34 cellular contexts compared by ENCODE assay signal in the genomic region with DNA sequence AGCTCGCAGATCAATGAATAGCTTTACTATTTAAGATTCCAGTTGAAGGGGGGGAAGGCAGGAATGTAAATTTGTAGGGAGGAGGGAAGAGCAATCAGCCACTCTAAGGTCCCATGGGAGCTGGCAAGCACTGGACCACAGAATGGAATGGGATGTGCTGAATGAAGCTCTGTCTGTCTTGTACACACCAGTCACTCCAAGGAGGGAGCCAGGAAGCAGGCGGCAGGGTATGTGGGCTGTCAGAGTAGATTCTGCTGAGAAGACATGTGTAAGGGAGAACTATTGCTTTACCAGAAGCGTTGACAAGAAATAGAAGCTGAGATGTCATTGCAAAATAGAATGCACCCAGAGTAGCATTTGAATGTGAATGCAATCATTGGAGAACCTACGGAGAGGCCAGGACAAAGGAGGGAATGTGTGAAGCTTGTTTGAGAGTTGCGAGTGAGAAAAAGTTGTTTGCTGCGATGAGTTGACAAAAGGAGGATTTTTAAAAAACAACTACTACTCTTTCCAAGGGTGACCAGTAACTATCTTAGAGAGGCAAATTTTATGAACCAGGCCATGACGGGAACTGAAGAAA. TPM values are rescaled to one million over a fixed set of nuclear protein-coding genes. Genes with fewer than 3 reads are reported as not detected.
"Had no signal": no experiment of that assay in that cellular context is flagged by ENCODE, and none has a peak within 500 bp of the region (broad histone marks: within the 10 kb centered on the region; RNA-seq: fewer than 3 reads in every experiment).

No MANE protein-coding gene starts in this region.

- H3K4me1 Mint-ChIP-seq: activated CD4-positive, alpha-beta T cell treated with anti-CD3 and anti-CD28 coated beads, Interleukin-2, amount 10 ng/mL, durations not matched to agents 24 days and 14 days; activated naive CD8-positive, alpha-beta T cell treated with anti-CD3 and anti-CD28 coated beads for 36 hours; activated T-helper 17 cell treated with anti-CD3 and anti-CD28 coated beads, Interleukin-2, amount 50 U/mL, for 72 hours; T-cell had no signal

- H3K27me3 ChIP-seq: brain microvascular endothelial cell, cardiac muscle cell, MG63, SJSA1 had no signal

- H3K27ac ChIP-seq: brain microvascular endothelial cell, cardiac muscle cell, SJSA1, WERI-Rb-1 had no signal

- H3K36me3 Mint-ChIP-seq: activated naive CD8-positive, alpha-beta T cell treated with anti-CD3 and anti-CD28 coated beads for 36 hours; T-cell had no signal

- H3K27ac Mint-ChIP-seq: activated CD4-positive, alpha-beta T cell treated with anti-CD3 and anti-CD28 coated beads, Interleukin-2, amount 10 ng/mL, durations not matched to agents 24 days and 14 days; activated CD8-positive, alpha-beta T cell treated with anti-CD3 and anti-CD28 coated beads for 36 hours; activated naive CD8-positive, alpha-beta T cell treated with anti-CD3 and anti-CD28 coated beads for 36 hours; activated T-cell treated with anti-CD3 and anti-CD28 coated beads, Interleukin-2, amount 50 U/mL, for 72 hours; activated T-helper 17 cell treated with anti-CD3 and anti-CD28 coated beads, Interleukin-2, amount 50 U/mL, for 72 hours; T-cell had no signal

- H3K36me3 ChIP-seq: brain microvascular endothelial cell, cardiac muscle cell, MG63, SJSA1, WERI-Rb-1 had no signal

- H3K9me3 Mint-ChIP-seq: activated CD8-positive, alpha-beta T cell treated with anti-CD3 and anti-CD28 coated beads for 36 hours; activated naive CD8-positive, alpha-beta T cell treated with anti-CD3 and anti-CD28 coated beads for 36 hours; activated T-cell treated with anti-CD3 and anti-CD28 coated beads, Interleukin-2, amount 50 U/mL, for 72 hours; activated T-helper 17 cell treated with anti-CD3 and anti-CD28 coated beads, Interleukin-2, amount 50 U/mL, for 72 hours; T-cell had no signal

- H3K27me3 Mint-ChIP-seq: activated CD8-positive, alpha-beta T cell treated with anti-CD3 and anti-CD28 coated beads for 36 hours; activated naive CD8-positive, alpha-beta T cell treated with anti-CD3 and anti-CD28 coated beads for 36 hours; activated T-helper 17 cell treated with anti-CD3 and anti-CD28 coated beads, Interleukin-2, amount 50 U/mL, for 72 hours had no signal

- H3K4me3 ChIP-seq: cardiac muscle cell, MG63, SJSA1 had no signal

- ATAC-seq: activated CD8-positive, alpha-beta T cell treated with anti-CD3 and anti-CD28 coated beads for 36 hours; activated T-cell treated with anti-CD3 and anti-CD28 coated beads, Interleukin-2, amount 50 U/mL, for 72 hours; activated T-helper 17 cell treated with anti-CD3 and anti-CD28 coated beads, Interleukin-2, amount 50 U/mL, for 72 hours; Panc1; SK-N-SH treated with all-trans-retinoic acid at 6 μM for 48 hours; T-cell had no signal

- H3K4me1 ChIP-seq: SJSA1 had no signal

- H3K9me3 ChIP-seq: MG63, SJSA1 had no signal

- H3K4me3 Mint-ChIP-seq: activated CD4-positive, alpha-beta T cell treated with anti-CD3 and anti-CD28 coated beads, Interleukin-2, amount 10 ng/mL, durations not matched to agents 24 days and 14 days; activated CD8-positive, alpha-beta T cell treated with anti-CD3 and anti-CD28 coated beads for 36 hours; activated naive CD8-positive, alpha-beta T cell treated with anti-CD3 and anti-CD28 coated beads for 36 hours; activated T-cell treated with anti-CD3 and anti-CD28 coated beads, Interleukin-2, amount 50 U/mL, for 72 hours; activated T-helper 17 cell treated with anti-CD3 and anti-CD28 coated beads, Interleukin-2, amount 50 U/mL, for 72 hours; T-cell had no signal

- DNase-seq: activated CD4-positive, alpha-beta T cell treated with anti-CD3 and anti-CD28 coated beads, Interleukin-2, amount 10 ng/mL, durations not matched to agents 24 days and 14 days; activated CD4-positive, alpha-beta T cell treated with anti-CD3 and anti-CD28 coated beads, Interleukin-2, amount 50 U/mL, for 4 hours; activated CD8-positive, alpha-beta T cell treated with anti-CD3 and anti-CD28 coated beads for 36 hours; activated effector memory CD4-positive, alpha-beta T cell treated with anti-CD3 and anti-CD28 coated beads, Interleukin-2, amount 50 U/mL, for 16 hours; activated naive CD4-positive, alpha-beta T cell; activated naive CD4-positive, alpha-beta T cell treated with anti-CD3 and anti-CD28 coated beads, Interleukin-2, amount 50 U/mL, for 16 hours; activated naive CD8-positive, alpha-beta T cell treated with anti-CD3 and anti-CD28 coated beads for 36 hours; activated T-cell treated with anti-CD3 and anti-CD28 coated beads, Interleukin-2, amount 50 U/mL, for 1 hour; activated T-cell treated with anti-CD3 and anti-CD28 coated beads, Interleukin-2, amount 50 U/mL, for 72 hours; amniotic stem cell; aorta; brain microvascular endothelial cell; Kasumi-1; KG1; MG63; NCI-H1048; NCI-H1105 treated with DMSO at 0.1 percent for 48 hours; NCI-H1436; NCI-H1694; NCI-H1930; NCI-H2081 treated with DMSO at 0.1 percent for 48 hours; NCI-H226; NCI-H524 treated with DMSO at 0.1 percent for 48 hours; RPMI8226; SHP77 treated with DMSO at 0.1 percent for 48 hours; T-cell; T-helper 2 cell; T-helper 9 cell; WERI-Rb-1 had no signal

RNA-seq across cellular contexts. Expression of a gene that starts 25.2 kb away (rescaled TPM):
- total RNA-seq: SJSA1 had no signal
